ENCODE assay signal across 6 cellular contexts in the genomic region with DNA sequence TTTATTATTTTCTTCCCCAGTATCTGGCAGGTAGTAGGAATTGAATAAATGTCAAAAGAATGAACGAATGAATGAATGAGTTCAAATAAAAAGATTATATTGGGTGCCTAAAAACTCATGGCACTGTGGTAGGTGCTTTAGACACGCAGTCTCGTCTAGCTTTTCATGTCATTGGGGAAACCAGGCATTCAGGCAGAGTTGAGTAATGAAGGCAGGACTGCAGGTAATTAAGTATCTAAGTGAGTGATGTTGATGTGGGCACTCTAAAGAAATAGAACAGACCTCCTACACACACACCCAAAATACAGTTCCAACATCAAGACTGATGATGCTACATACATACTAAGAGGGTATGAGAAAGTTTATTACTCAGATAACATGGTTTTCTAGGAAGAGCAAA.
"Had no signal": no experiment of that assay in that cellular context is flagged by ENCODE, and none has a peak within 500 bp of the region (broad histone marks: within the 10 kb centered on the region; RNA-seq: fewer than 3 reads in every experiment).

No MANE protein-coding gene starts in this region.

- H3K4me3 ChIP-seq: GM23248, K562 had no signal

- H3K9me3 Mint-ChIP-seq: H9 had no signal

- ATAC-seq: K562 had no signal

- DNase-seq: GM23248, GOT3, H9, HCEC 1CT, IMR-90 had no signal

- H3K27ac ChIP-seq: GM23248 had no signal

- H3K4me3 Mint-ChIP-seq: H9 had no signal

- H3K9ac ChIP-seq: GM23248 had no signal
